In genomic region chr17:82242698-82242976, GRCh38 we compare ENCODE assay signal across 10 cellular contexts. TPM values are rescaled to one million over a fixed set of nuclear protein-coding genes. Genes with fewer than 3 reads are reported as not detected.
A peak's percentile ranks its signal among the peaks of the same experiment; 100 is the strongest.
DNase-seq lines count a peak whose midpoint lies in the region; TF ChIP-seq lines count a peak whose summit lies in the region.
"Had no signal": no experiment of that assay in that cellular context is flagged by ENCODE, and none has a peak within 500 bp of the region (broad histone marks: within the 10 kb centered on the region; RNA-seq: fewer than 3 reads in every experiment).

No MANE protein-coding gene starts in this region.

- no peak overlapping the region for H3K4ac ChIP-seq in mesenchymal stem cell (ENCODE audit: low read depth in 1 of 2, low read length in 2 of 2)

- no peak for TF ChIP-seq POLR2A in thyroid gland (IDR thresholded peaks at IDR 0.05)

- H3K4me1 ChIP-seq in mesenchymal stem cell (ENCODE audit: control insufficient read depth, insufficient read depth, low read depth, low read length) (peaks cover 76% of the 10 kb centered on the region), thyroid gland (peaks cover 62 to 77% of the 10 kb centered on the region in 2 donors)

- peaks cover 9% of the 10 kb centered on the region for H3K79me1 ChIP-seq in mesenchymal stem cell (replicated peaks; ENCODE audit: low read length, poor library complexity, severe bottlenecking)

- no peak overlapping the region for H3K18ac ChIP-seq in mesenchymal stem cell (ENCODE audit: low read depth in 1 of 2, low read length in 2 of 2)

- H3K4me3 ChIP-seq in mesenchymal stem cell (ENCODE audit: insufficient read depth in 1 of 2, low read depth in 1 of 2, low read length in 2 of 2) (no peak overlapping the region), thyroid gland (replicated peaks in 1 of 3) (no peak overlapping the region)

- peak overlapping the region; percentile 54 for H3K27ac Mint-ChIP-seq in activated CD4-positive, alpha-beta T cell treated with anti-CD3 and anti-CD28 coated beads, Interleukin-2, amount 10 ng/mL, durations not matched to agents 7 days and 5 days
- peak overlapping the region in 4 of 5 experiments; percentile 50 to 79 (median 66) for H3K27ac Mint-ChIP-seq in brain

- H3K36me3 Mint-ChIP-seq in activated CD4-positive, alpha-beta T cell treated with anti-CD3 and anti-CD28 coated beads, Interleukin-2, amount 10 ng/mL, durations not matched to agents 7 days and 5 days (ENCODE audit: low read depth): peaks cover 42% of the 10 kb centered on the region
- peaks cover 47% of the 10 kb centered on the region for H3K36me3 Mint-ChIP-seq in brain

- no peak overlapping the region for H2AK5ac ChIP-seq in mesenchymal stem cell (ENCODE audit: low read length, severe bottlenecking)

- H3K27me3 Mint-ChIP-seq in activated CD4-positive, alpha-beta T cell treated with anti-CD3 and anti-CD28 coated beads, Interleukin-2, amount 10 ng/mL, durations not matched to agents 7 days and 5 days: no peaks in the 10 kb centered on the region
- peaks cover 4% of the 10 kb centered on the region for H3K27me3 Mint-ChIP-seq in brain
- H3K27me3 Mint-ChIP-seq: stimulated activated naive CD8-positive, alpha-beta T cell treated with anti-CD3 and anti-CD28 coated beads, Interleukin-15, amount 100 ng/mL, for 72 hours had no signal

- H3K9me3 Mint-ChIP-seq in activated CD4-positive, alpha-beta T cell treated with anti-CD3 and anti-CD28 coated beads, Interleukin-2, amount 10 ng/mL, durations not matched to agents 7 days and 5 days: no peaks in the 10 kb centered on the region
- peaks cover 0 to 4% (median 0%) of the 10 kb centered on the region in 5 experiments for H3K9me3 Mint-ChIP-seq in brain
- H3K9me3 Mint-ChIP-seq: stimulated activated naive CD8-positive, alpha-beta T cell treated with anti-CD3 and anti-CD28 coated beads, Interleukin-15, amount 100 ng/mL, for 72 hours had no signal

- H3K23ac ChIP-seq in mesenchymal stem cell (ENCODE audit: low read length in 2 of 2): no peak overlapping the region

- H4K8ac ChIP-seq in mesenchymal stem cell (ENCODE audit: low read length): no peak overlapping the region

- peak overlapping the region; percentile 13 for H3K4me3 Mint-ChIP-seq in activated CD4-positive, alpha-beta T cell treated with anti-CD3 and anti-CD28 coated beads, Interleukin-2, amount 10 ng/mL, durations not matched to agents 7 days and 5 days
- H3K4me3 Mint-ChIP-seq in brain: peak overlapping the region in 1 of 5 experiments; percentile 20
- H3K4me3 Mint-ChIP-seq: stimulated activated naive CD8-positive, alpha-beta T cell treated with anti-CD3 and anti-CD28 coated beads, Interleukin-15, amount 100 ng/mL, for 72 hours had no signal

- no peak overlapping the region for H2BK12ac ChIP-seq in mesenchymal stem cell (ENCODE audit: low read length in 2 of 2)

- no peak overlapping the region for H2BK5ac ChIP-seq in mesenchymal stem cell (ENCODE audit: low read depth, low read length, poor library complexity, severe bottlenecking)

- no peak for TF ChIP-seq CTCF in brain (conservative IDR thresholded peaks at IDR 0.05)
- TF ChIP-seq CTCF in thyroid gland (IDR thresholded peaks at IDR 0.05): no peak

- no peak overlapping the region for H2AFZ ChIP-seq in mesenchymal stem cell (ENCODE audit: low read depth, low read length)

- no peak overlapping the region for H3K4me2 ChIP-seq in mesenchymal stem cell (ENCODE audit: low read length, poor library complexity, severe bottlenecking)

- H3K14ac ChIP-seq in mesenchymal stem cell (ENCODE audit: low read length in 2 of 2): no peak overlapping the region

- H2BK15ac ChIP-seq in mesenchymal stem cell (ENCODE audit: low read depth, poor library complexity, severe bottlenecking): peak overlapping the region; percentile 60

- intact Hi-C loops in thyroid gland (cut with DNase I): no loop called here

- no peak overlapping the region for H2BK120ac ChIP-seq in mesenchymal stem cell (ENCODE audit: low read depth, low read length)

- H3K9ac ChIP-seq in mesenchymal stem cell (ENCODE audit: low read length): peak overlapping the region; percentile 22

- DNase-seq in activated CD4-positive, alpha-beta T cell treated with anti-CD3 and anti-CD28 coated beads, Interleukin-2, amount 10 ng/mL, durations not matched to agents 7 days and 5 days: no peak
- no peak for DNase-seq in activated CD4-positive, alpha-beta T cell treated with anti-CD3 and anti-CD28 coated beads for 1 hour
- no peak for DNase-seq in mesenchymal stem cell
- DNase-seq in thyroid gland: no peak
- no peak for DNase-seq in occipital lobe (lab: John Stamatoyannopoulos, UW)
- DNase-seq in stimulated activated CD4-positive, alpha-beta T cell treated with anti-CD3 and anti-CD28 coated beads, Interleukin-4, amount 100 ng/mL, for 1 hour: no peak
- no peak for DNase-seq in NCI-H1092 treated with DMSO at 0.1 percent for 48 hours (lab: John Stamatoyannopoulos, UW)
- DNase-seq: NCI-H1436 treated with DMSO at 0.1 percent for 48 hours; stimulated activated naive CD8-positive, alpha-beta T cell treated with anti-CD3 and anti-CD28 coated beads, Interleukin-15, amount 100 ng/mL, for 72 hours had no signal

- no peaks in the 10 kb centered on the region for H3K27me3 ChIP-seq in mesenchymal stem cell (ENCODE audit: control insufficient read depth in 1 of 2, insufficient read depth in 1 of 2, low read length in 2 of 2)
- no peaks in the 10 kb centered on the region for H3K27me3 ChIP-seq in thyroid gland

- H3K4me1 Mint-ChIP-seq in activated CD4-positive, alpha-beta T cell treated with anti-CD3 and anti-CD28 coated beads, Interleukin-2, amount 10 ng/mL, durations not matched to agents 7 days and 5 days: peaks cover 54% of the 10 kb centered on the region
- H3K4me1 Mint-ChIP-seq in brain: peaks cover 45% of the 10 kb centered on the region

- peaks cover 78 to 98% of the 10 kb centered on the region in 2 experiments for H3K36me3 ChIP-seq in mesenchymal stem cell (ENCODE audit: control insufficient read depth in 1 of 2, insufficient read depth in 2 of 2, low read depth in 1 of 2, low read length in 2 of 2)
- H3K36me3 ChIP-seq in thyroid gland: peaks cover 43% of the 10 kb centered on the region in 2 donors

- POLR2A ChIA-PET in activated CD4-positive, alpha-beta T cell treated with anti-CD3 and anti-CD28 coated beads, Interleukin-2, amount 10 ng/mL, durations not matched to agents 7 days and 5 days (lab: Charles Lee): no interaction called here

- CTCF ChIA-PET in activated CD4-positive, alpha-beta T cell treated with anti-CD3 and anti-CD28 coated beads, Interleukin-2, amount 10 ng/mL, durations not matched to agents 7 days and 5 days (lab: Charles Lee): interaction anchor here (1.3 to 2.6 kb wide), 3 partner anchors 11 to 79 kb away, joined by 3 to 7 read pairs (median 5); no protein-coding TSS in a partner anchor

- H3K9me3 ChIP-seq in mesenchymal stem cell (ENCODE audit: control insufficient read depth, low read length): no peaks in the 10 kb centered on the region
- H3K9me3 ChIP-seq in thyroid gland: no peaks in the 10 kb centered on the region

- no peak overlapping the region for H4K91ac ChIP-seq in mesenchymal stem cell (ENCODE audit: low read length)

- H3K27ac ChIP-seq in mesenchymal stem cell (ENCODE audit: low read length, poor library complexity, severe bottlenecking) (no peak overlapping the region), thyroid gland (peak overlapping the region; percentile 25 to 77 (median 77))

- 95% methylated on average over 24 of the region's 24 CpGs for WGBS in mesenchymal stem cell
- 74 to 81% methylated on average over 21 to 24 of the region's 24 CpGs for WGBS in thyroid gland, 2 donors

RNA-seq across cellular contexts. Expression of gene SLC16A3, which starts 13.8 kb away (rescaled TPM):
- total RNA-seq in activated CD4-positive, alpha-beta T cell treated with anti-CD3 and anti-CD28 coated beads, Interleukin-2, amount 10 ng/mL, durations not matched to agents 7 days and 5 days: 100 to 1,000 TPM; 104 to 140 TPM
- 8.7 TPM for polyA plus RNA-seq in brain (ENCODE audit: insufficient read depth, low read depth, low replicate concordance)
- 217 TPM for polyA plus RNA-seq in mesenchymal stem cell (2013, experiment 1 of 2)
- polyA plus RNA-seq in mesenchymal stem cell (2013, experiment 2 of 2): 200 TPM
- total RNA-seq in thyroid gland (10 to 100 TPM; 42.1 to 75.5 (median 44.2) TPM), occipital lobe (4.2 TPM)

RNA-seq across cellular contexts. Expression of gene CCDC57, which starts 30.0 kb away (rescaled TPM):
- 10 to 100 TPM; 60.5 to 69.7 TPM for total RNA-seq in activated CD4-positive, alpha-beta T cell treated with anti-CD3 and anti-CD28 coated beads, Interleukin-2, amount 10 ng/mL, durations not matched to agents 7 days and 5 days
- 15.6 TPM for polyA plus RNA-seq in brain (ENCODE audit: insufficient read depth, low read depth, low replicate concordance)
- 20.2 TPM for polyA plus RNA-seq in mesenchymal stem cell (2013, experiment 1 of 2)
- 19.0 TPM for polyA plus RNA-seq in mesenchymal stem cell (2013, experiment 2 of 2)
- total RNA-seq in thyroid gland: 10 to 100 TPM; 27.1 to 79.9 (median 50.9) TPM
- total RNA-seq in occipital lobe: 18.6 TPM

RNA-seq across cellular contexts. Expression of gene CSNK1D, which starts 30.9 kb away (rescaled TPM):
- total RNA-seq in activated CD4-positive, alpha-beta T cell treated with anti-CD3 and anti-CD28 coated beads, Interleukin-2, amount 10 ng/mL, durations not matched to agents 7 days and 5 days: 100 to 1,000 TPM; 115 to 142 TPM
- polyA plus RNA-seq in brain (ENCODE audit: insufficient read depth, low read depth, low replicate concordance): 62.3 TPM
- 100 TPM for polyA plus RNA-seq in mesenchymal stem cell (2013, experiment 1 of 2)
- polyA plus RNA-seq in mesenchymal stem cell (2013, experiment 2 of 2): 98.8 TPM
- total RNA-seq in thyroid gland: 10 to 100 TPM; 47.3 to 91.2 (median 88.7) TPM
- 23.9 TPM for total RNA-seq in occipital lobe
